Comparison of ENCODE assay signal across 8 cellular contexts in genomic region chr16:75244844-75245758, GRCh38. TPM values are rescaled to one million over a fixed set of nuclear protein-coding genes. Genes with fewer than 3 reads are reported as not detected.
DNase-seq lines count a peak whose midpoint lies in the region; ATAC-seq and TF ChIP-seq lines count a peak whose summit lies in the region.

No MANE protein-coding gene starts in this region.

- DNase-seq in BJ (ENCODE audit: low read depth) (peak; percentile 80), cardiac muscle cell (ENCODE audit: low read depth in 1 of 2, low spot score in 1 of 2) (peak; percentile 90 to 98), posterior cingulate gyrus (peak; percentile 92 to 100 (median 96)), cortex of kidney (lab: John Stamatoyannopoulos, UW) (no peak)
- DNase-seq in activated CD8-positive, alpha-beta memory T cell treated with anti-CD3 and anti-CD28 coated beads, Interleukin-2, amount 50 U/mL, for 48 hours = no peak
- no peak for DNase-seq in NK-92 treated with Interleukin-12 subunit alpha and Interleukin-12 subunit beta, amount 100 ng/mL, for 24 hours (lab: John Stamatoyannopoulos, UW)

- no peaks in the 10 kb centered on the region for H3K9me3 ChIP-seq in cardiac muscle cell (ENCODE audit: low read depth)

- TF ChIP-seq CTCF in BJ (IDR thresholded peaks at IDR 0.05; ENCODE audit: insufficient read depth, low read depth, low read length) (no peak), cardiac muscle cell (IDR thresholded peaks at IDR 0.05; ENCODE audit: low read depth, low read length) (no peak)

- POLR2A ChIA-PET in BJ (lab: Charles Lee) = interaction anchor here (0.5 kb wide), 1 partner anchor 8 kb away, joined by 3 read pairs; no protein-coding TSS in a partner anchor

- H3K27me3 ChIP-seq in BJ (ENCODE audit: control insufficient read depth, insufficient read depth, low read length) (no peaks in the 10 kb centered on the region), cardiac muscle cell (no peaks in the 10 kb centered on the region)

- peak overlapping the region; percentile 78 for H3K27ac ChIP-seq in adipose tissue (ENCODE audit: low read depth, low read length)
- H3K27ac ChIP-seq in cardiac muscle cell = peak overlapping the region; percentile 99

- WGBS in adipose tissue, 3 donors = 36 to 43% (median 38%) methylated on average over 21 to 25 of the region's 25 CpGs

- intact Hi-C loops in posterior cingulate gyrus (cut with DNase I) = no loop called here

- H3K36me3 ChIP-seq in BJ (ENCODE audit: control insufficient read depth, insufficient read depth, low read length) = peaks cover 30% of the 10 kb centered on the region
- peaks cover 9% of the 10 kb centered on the region for H3K36me3 ChIP-seq in cardiac muscle cell

- CTCF ChIA-PET in BJ (lab: Yijun Ruan, JAX) = interaction anchor here (1.0 to 2.7 kb wide), 4 partner anchors 11 to 140 kb away, joined by 3 to 14 read pairs (median 4); no protein-coding TSS in a partner anchor

- H3K4me3 ChIP-seq in BJ (ENCODE audit: low read depth, low read length) (no peak overlapping the region), cardiac muscle cell (no peak overlapping the region)

- peaks cover 45% of the 10 kb centered on the region for H3K4me1 ChIP-seq in cardiac muscle cell (ENCODE audit: low read depth)

- ATAC-seq in HG02763 (IDR thresholded peaks at IDR 0.05; ENCODE audit: unreplicated experiment) = peak; percentile 47

RNA-seq across cellular contexts. Expression of gene BCAR1, which starts 6.3 kb away (rescaled TPM):
- polyA plus RNA-seq in BJ (2011; rRNA removed) (28.9 and 57.3 TPM in 2 replicates), adipose tissue (10 to 100 TPM; 28.6 to 64.0 (median 28.7) TPM), cardiac muscle cell (83.7 and 106 TPM in 2 replicates)
- 26.4 and 33.4 TPM in 2 replicates for polyA minus RNA-seq in BJ (2011; rRNA and poly(A)+ RNA removed)
- total RNA-seq in cardiac muscle cell = 105 and 121 TPM in 2 replicates

RNA-seq across cellular contexts. Expression of gene CTRB1, which starts 26.3 kb away (rescaled TPM):
- not detected in 2 replicates for polyA plus RNA-seq in BJ (2011; rRNA removed)
- polyA minus RNA-seq in BJ (2011; rRNA and poly(A)+ RNA removed) = not detected in 2 replicates
- over 10,000 TPM in 1 of 3 donors, 1 to 10 TPM in 2; 1.8 to 25,796 (median 9.4) TPM for polyA plus RNA-seq in adipose tissue
- total RNA-seq in cardiac muscle cell = not detected in 2 replicates
- polyA plus RNA-seq in cardiac muscle cell = 0.22 and 1.1 TPM in 2 replicates

RNA-seq across cellular contexts. Expression of gene CTRB2, which starts 38.1 kb away (rescaled TPM):
- polyA plus RNA-seq in BJ (2011; rRNA removed) (not detected in 2 replicates), adipose tissue (over 10,000 TPM in 1 of 3 donors, 10 to 100 TPM in 1, 1 to 10 TPM in 1; 1.9 to 31,205 (median 11.5) TPM), cardiac muscle cell (0.76 TPM in 1 of 2 replicates, not detected in the other)
- not detected in 2 replicates for polyA minus RNA-seq in BJ (2011; rRNA and poly(A)+ RNA removed)
- total RNA-seq in cardiac muscle cell = 0.63 TPM in 1 of 2 replicates, not detected in the other

Comparison
In these comparisons a context has a peak if more than half of its experiments do, and no peak if none do; other contexts are left out.
1. DNase-seq: peak in BJ (single experiment), cardiac muscle cell (2 of 2) and posterior cingulate gyrus (10 of 10); none in activated CD8-positive, alpha-beta memory T cell treated with anti-CD3 and anti-CD28 coated beads, Interleukin-2, amount 50 U/mL, for 48 hours (single experiment), cortex of kidney (single experiment) and NK-92 treated with Interleukin-12 subunit alpha and Interleukin-12 subunit beta, amount 100 ng/mL, for 24 hours (single experiment).